In the genomic region with DNA sequence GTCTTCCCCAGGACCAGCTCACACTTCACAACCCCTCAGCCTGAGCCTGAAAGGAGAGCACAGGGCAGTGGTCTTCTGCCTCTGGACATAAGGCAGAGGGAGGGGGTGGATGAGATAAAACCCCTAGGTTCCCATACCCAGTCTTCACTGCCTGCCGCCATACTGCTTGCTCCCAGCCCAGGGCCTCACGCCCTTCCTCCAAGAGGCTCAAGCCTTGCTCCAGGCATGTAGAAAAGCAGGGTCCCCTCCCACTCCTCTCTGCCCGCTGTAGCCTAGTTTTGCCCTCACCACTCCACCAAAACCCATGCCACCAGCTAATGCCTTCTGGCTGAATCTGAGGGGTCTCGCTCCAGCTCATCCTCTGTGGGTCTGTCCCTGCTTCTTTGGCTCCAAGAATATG, we compare ENCODE assay signal across 15 cellular contexts. TPM values are rescaled to one million over a fixed set of nuclear protein-coding genes. Genes with fewer than 3 reads are reported as not detected.
DNase-seq lines count a peak whose midpoint lies in the region; ATAC-seq and TF ChIP-seq lines count a peak whose summit lies in the region.
"Had no signal": no experiment of that assay in that cellular context is flagged by ENCODE, and none has a peak within 500 bp of the region (broad histone marks: within the 10 kb centered on the region; RNA-seq: fewer than 3 reads in every experiment).

No MANE protein-coding gene starts in this region.

- CTCF ChIA-PET in HEK293T (lab: Yijun Ruan, JAX), result no interaction called here

- TF ChIP-seq POLR2A in right lobe of liver (IDR thresholded peaks at IDR 0.05), result no peak

- H3K9me3 Mint-ChIP-seq in nephron, result no peaks in the 10 kb centered on the region

- TF ChIP-seq CTCF in liver (IDR thresholded peaks at IDR 0.05; ENCODE audit: low read depth, low read length, missing input control) (no peak), right lobe of liver (IDR thresholded peaks at IDR 0.05) (no peak), nephron (IDR thresholded peaks at IDR 0.05; ENCODE audit: unreplicated experiment in 3 of 3) (no peak)

- no peak overlapping the region for H3K9ac ChIP-seq in liver (ENCODE audit: low read depth in 1 of 2, low read length in 2 of 2)

- H3K4me3 ChIP-seq in liver (ENCODE audit: low read depth in 1 of 3, low read length in 3 of 3) (no peak overlapping the region), right lobe of liver (no peak overlapping the region)
- H3K4me3 ChIP-seq: K562, thoracic aorta had no signal

- H3K36me3 ChIP-seq in liver (ENCODE audit: control insufficient read depth in 4 of 4, insufficient read depth in 3 of 4, low read depth in 1 of 4, low read length in 3 of 4) (no peaks in the 10 kb centered on the region), right lobe of liver (no peaks in the 10 kb centered on the region)
- H3K36me3 ChIP-seq: thoracic aorta had no signal

- no peaks in the 10 kb centered on the region for H3K36me3 Mint-ChIP-seq in nephron (ENCODE audit: low read depth)

- POLR2A ChIA-PET in HEK293T (lab: Yijun Ruan, JAX), result no interaction called here

- H3K9me3 ChIP-seq in liver (ENCODE audit: control insufficient read depth in 4 of 4, low read length in 3 of 4) (no peaks in the 10 kb centered on the region), right lobe of liver (no peaks in the 10 kb centered on the region)
- H3K9me3 ChIP-seq: BE2C, thoracic aorta had no signal

- H3K27me3 ChIP-seq in liver (ENCODE audit: control insufficient read depth in 4 of 4, insufficient read depth in 4 of 4, low read length in 3 of 4), result no peaks in the 10 kb centered on the region
- no peaks in the 10 kb centered on the region for H3K27me3 ChIP-seq in right lobe of liver
- H3K27me3 ChIP-seq: BE2C had no signal

- peak overlapping the region; percentile 33 to 92 (median 84) for H3K27ac Mint-ChIP-seq in nephron

- peaks cover 72% of the 10 kb centered on the region for H3K4me1 Mint-ChIP-seq in nephron

- H3K27ac ChIP-seq in liver (ENCODE audit: low read depth in 1 of 2, low read length in 2 of 2) (peak overlapping the region; percentile 2 to 21), right lobe of liver (no peak overlapping the region), cingulate gyrus (ENCODE audit: low read depth, low read length) (peak overlapping the region; percentile 89)
- H3K27ac ChIP-seq: thoracic aorta had no signal

- no peak for DNase-seq in right lobe of liver
- no peak for DNase-seq in HEK293T (ENCODE audit: extremely low spot score)
- DNase-seq in A172 (ENCODE audit: low spot score), result no peak
- DNase-seq: activated CD8-positive, alpha-beta memory T cell treated with anti-CD3 and anti-CD28 coated beads, Interleukin-2, amount 50 U/mL, for 4 hours; BE2C; nucleus accumbens; stimulated activated CD4-positive, alpha-beta T cell treated with anti-CD3 and anti-CD28 coated beads, Interleukin-2, amount 100 ng/mL, for 48 hours; T1000 had no signal

- intact Hi-C loops in right lobe of liver (cut with DNase I), result no loop called here

- H3K4me1 ChIP-seq in liver (ENCODE audit: control insufficient read depth in 4 of 4, insufficient read depth in 4 of 4, low read length in 3 of 4), result peaks cover 17 to 94% (median 68%) of the 10 kb centered on the region in 4 donors
- peaks cover 4 to 80% (median 30%) of the 10 kb centered on the region in 4 donors for H3K4me1 ChIP-seq in right lobe of liver

- 93% methylated on average over 4 of the region's 4 CpGs for WGBS in liver
- 73% methylated on average over 2 of the region's 4 CpGs for WGBS in right lobe of liver (ENCODE audit: insufficient coverage, low coverage, low lambda C conversion rate, missing lambda C conversion rate)

- ATAC-seq in right lobe of liver, result no peak
- no peak for ATAC-seq in HG03460 (IDR thresholded peaks at IDR 0.05; ENCODE audit: unreplicated experiment)
- no peak for ATAC-seq in HG02571 (IDR thresholded peaks at IDR 0.05; ENCODE audit: unreplicated experiment)
- ATAC-seq: K562 had no signal

- no peak for TF ChIP-seq RAD21 in liver (IDR thresholded peaks at IDR 0.05)

- H3K4me3 Mint-ChIP-seq in nephron, result no peak overlapping the region

- peaks cover 6% of the 10 kb centered on the region for H3K27me3 Mint-ChIP-seq in nephron (ENCODE audit: low read depth)

TF ChIP-seq in liver, 16 proteins besides CTCF, POLR2A, EP300 and RAD21:
- TF ChIP-seq, protein P1, sequence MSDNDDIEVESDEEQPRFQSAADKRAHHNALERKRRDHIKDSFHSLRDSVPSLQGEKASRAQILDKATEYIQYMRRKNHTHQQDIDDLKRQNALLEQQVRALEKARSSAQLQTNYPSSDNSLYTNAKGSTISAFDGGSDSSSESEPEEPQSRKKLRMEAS (IDR thresholded peaks at IDR 0.05), result no peak
- TF ChIP-seq RXRA (IDR thresholded peaks at IDR 0.05), result no peak
- no peak for TF ChIP-seq FOXA2 (IDR thresholded peaks at IDR 0.05)
- TF ChIP-seq NR2F2 (IDR thresholded peaks at IDR 0.05), result no peak
- no peak for TF ChIP-seq HNF4A (conservative IDR thresholded peaks at IDR 0.05)
- no peak for TF ChIP-seq HNF4G (IDR thresholded peaks at IDR 0.05)
- TF ChIP-seq EGR1 (IDR thresholded peaks at IDR 0.05; ENCODE audit: low read depth in 2 of 2), result no peak
- TF ChIP-seq YY1 (IDR thresholded peaks at IDR 0.05), result no peak
- TF ChIP-seq, protein P2, sequence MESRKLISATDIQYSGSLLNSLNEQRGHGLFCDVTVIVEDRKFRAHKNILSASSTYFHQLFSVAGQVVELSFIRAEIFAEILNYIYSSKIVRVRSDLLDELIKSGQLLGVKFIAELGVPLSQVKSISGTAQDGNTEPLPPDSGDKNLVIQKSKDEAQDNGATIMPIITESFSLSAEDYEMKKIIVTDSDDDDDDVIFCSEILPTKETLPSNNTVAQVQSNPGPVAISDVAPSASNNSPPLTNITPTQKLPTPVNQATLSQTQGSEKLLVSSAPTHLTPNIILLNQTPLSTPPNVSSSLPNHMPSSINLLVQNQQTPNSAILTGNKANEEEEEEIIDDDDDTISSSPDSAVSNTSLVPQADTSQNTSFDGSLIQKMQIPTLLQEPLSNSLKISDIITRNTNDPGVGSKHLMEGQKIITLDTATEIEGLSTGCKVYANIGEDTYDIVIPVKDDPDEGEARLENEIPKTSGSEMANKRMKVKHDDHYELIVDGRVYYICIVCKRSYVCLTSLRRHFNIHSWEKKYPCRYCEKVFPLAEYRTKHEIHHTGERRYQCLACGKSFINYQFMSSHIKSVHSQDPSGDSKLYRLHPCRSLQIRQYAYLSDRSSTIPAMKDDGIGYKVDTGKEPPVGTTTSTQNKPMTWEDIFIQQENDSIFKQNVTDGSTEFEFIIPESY (IDR thresholded peaks at IDR 0.05), result no peak
- TF ChIP-seq, protein P3, sequence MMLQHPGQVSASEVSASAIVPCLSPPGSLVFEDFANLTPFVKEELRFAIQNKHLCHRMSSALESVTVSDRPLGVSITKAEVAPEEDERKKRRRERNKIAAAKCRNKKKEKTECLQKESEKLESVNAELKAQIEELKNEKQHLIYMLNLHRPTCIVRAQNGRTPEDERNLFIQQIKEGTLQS (IDR thresholded peaks at IDR 0.05), result no peak
- no peak for TF ChIP-seq SP1 (IDR thresholded peaks at IDR 0.05)
- TF ChIP-seq FOXA1 (IDR thresholded peaks at IDR 0.05), result no peak
- no peak for TF ChIP-seq JUND (IDR thresholded peaks at IDR 0.05)
- no peak for TF ChIP-seq TAF1 (conservative IDR thresholded peaks at IDR 0.05)
- TF ChIP-seq GABPA (IDR thresholded peaks at IDR 0.05 in 1 of 2, conservative IDR thresholded peaks at IDR 0.05 in 1 of 2), result no peak

TF ChIP-seq in HEK293T, 16 proteins besides CTCF, POLR2A, EP300 and RAD21:
- TF ChIP-seq, protein P4, sequence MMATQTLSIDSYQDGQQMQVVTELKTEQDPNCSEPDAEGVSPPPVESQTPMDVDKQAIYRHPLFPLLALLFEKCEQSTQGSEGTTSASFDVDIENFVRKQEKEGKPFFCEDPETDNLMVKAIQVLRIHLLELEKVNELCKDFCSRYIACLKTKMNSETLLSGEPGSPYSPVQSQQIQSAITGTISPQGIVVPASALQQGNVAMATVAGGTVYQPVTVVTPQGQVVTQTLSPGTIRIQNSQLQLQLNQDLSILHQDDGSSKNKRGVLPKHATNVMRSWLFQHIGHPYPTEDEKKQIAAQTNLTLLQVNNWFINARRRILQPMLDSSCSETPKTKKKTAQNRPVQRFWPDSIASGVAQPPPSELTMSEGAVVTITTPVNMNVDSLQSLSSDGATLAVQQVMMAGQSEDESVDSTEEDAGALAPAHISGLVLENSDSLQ (IDR thresholded peaks at IDR 0.05), result no peak
- TF ChIP-seq SUZ12 (IDR thresholded peaks at IDR 0.05) (no peak), FOXM1 (IDR thresholded peaks at IDR 0.05; ENCODE audit: borderline replicate concordance) (no peak), NFRKB (IDR thresholded peaks at IDR 0.05) (no peak), CTBP1 (IDR thresholded peaks at IDR 0.05; ENCODE audit: borderline replicate concordance) (no peak), FOXK2 (IDR thresholded peaks at IDR 0.05) (no peak), SP1 (IDR thresholded peaks at IDR 0.05) (no peak), TARDBP (IDR thresholded peaks at IDR 0.05) (no peak), ELF4 (IDR thresholded peaks at IDR 0.05) (no peak), LEF1 (IDR thresholded peaks at IDR 0.05; ENCODE audit: borderline replicate concordance) (no peak), BHLHE40 (IDR thresholded peaks at IDR 0.05; ENCODE audit: borderline replicate concordance) (no peak), ARNT (IDR thresholded peaks at IDR 0.05) (no peak), FOXA1 (IDR thresholded peaks at IDR 0.05) (no peak), L3MBTL2 (conservative IDR thresholded peaks at IDR 0.05) (no peak), HDGF (IDR thresholded peaks at IDR 0.05; ENCODE audit: borderline replicate concordance) (no peak), ZNF384 (IDR thresholded peaks at IDR 0.05) (no peak)

RNA-seq across cellular contexts. Expression of a gene that starts 5.2 kb away (rescaled TPM):
- total RNA-seq in liver (10 to 100 TPM; 19.3 to 21.2 TPM), right lobe of liver (10 to 100 TPM in 5 of 6 experiments, 1 to 10 TPM in 1; 8.6 to 26.4 (median 24.5) TPM)
- 1 to 10 TPM; 3.3 to 5.7 TPM for polyA plus RNA-seq in liver
- 18.4 and 22.2 TPM in 2 replicates for total RNA-seq in A172 (2014; rRNA removed; shearing (Covaris generic))

RNA-seq across cellular contexts. Expression of a gene that starts 53.0 kb away (rescaled TPM):
- total RNA-seq in liver (1,000 to 10,000 TPM in 1 of 2 donors, 100 to 1,000 TPM in 1; 289 to 1,115 TPM), right lobe of liver (100 to 1,000 TPM; 311 to 560 (median 447) TPM)
- 100 to 1,000 TPM; 365 to 620 TPM for polyA plus RNA-seq in liver
- 1,638 and 1,693 TPM in 2 replicates for total RNA-seq in A172 (2014; rRNA removed; shearing (Covaris generic))

Comparison
In these comparisons a context has a peak if more than half of its experiments do, and no peak if none do; other contexts are left out.
1. H3K27ac ChIP-seq: peak in liver (2 of 2) and cingulate gyrus (single experiment); none in right lobe of liver (0 of 3).